Comparison of ENCODE assay signal across 17 cellular contexts in genomic region chr7:116447436-116447835, GRCh38.
"Had no signal": no experiment of that assay in that cellular context is flagged by ENCODE, and none has a peak within 500 bp of the region (broad histone marks: within the 10 kb centered on the region; RNA-seq: fewer than 3 reads in every experiment).

No MANE protein-coding gene starts in this region.

- H3K9me3 ChIP-seq: left lung, psoas muscle, right lobe of liver, thoracic aorta, uterus had no signal

- FAIRE-seq: islet of Langerhans, TTC549 had no signal

- H3K4me3 ChIP-seq: left lung, psoas muscle, right lobe of liver, uterus had no signal

- H3K36me3 ChIP-seq: left lung, right lobe of liver, thoracic aorta, uterus had no signal

- DNase-seq: activated CD4-positive, CD25-positive, alpha-beta regulatory T cell; activated naive CD4-positive, alpha-beta T cell treated with anti-CD3 and anti-CD28 coated beads, Interleukin-2, amount 50 U/mL, for 16 hours; amniotic stem cell; effector memory CD8-positive, alpha-beta T cell; glutamatergic neuron; left lung; mesenchymal stem cell; occipital lobe; psoas muscle; right lobe of liver; stimulated activated CD4-positive, alpha-beta T cell treated with anti-CD3 and anti-CD28 coated beads, Interleukin-4, amount 100 ng/mL, for 1 hour; stimulated activated CD8-positive, alpha-beta memory T cell treated with anti-CD3 and anti-CD28 coated beads, Interleukin-4, amount 100 ng/mL, for 48 hours; T-helper 2 cell; uterus had no signal

- ATAC-seq: effector memory CD8-positive, alpha-beta T cell; left lung; psoas muscle; right lobe of liver had no signal

- H3K27me3 ChIP-seq: left lung, right lobe of liver, uterus had no signal

- H3K4me1 ChIP-seq: psoas muscle, right lobe of liver had no signal

- H3K27ac ChIP-seq: left lung, psoas muscle, right lobe of liver had no signal
